ENCODE assay signal across 24 cellular contexts in the genomic region with DNA sequence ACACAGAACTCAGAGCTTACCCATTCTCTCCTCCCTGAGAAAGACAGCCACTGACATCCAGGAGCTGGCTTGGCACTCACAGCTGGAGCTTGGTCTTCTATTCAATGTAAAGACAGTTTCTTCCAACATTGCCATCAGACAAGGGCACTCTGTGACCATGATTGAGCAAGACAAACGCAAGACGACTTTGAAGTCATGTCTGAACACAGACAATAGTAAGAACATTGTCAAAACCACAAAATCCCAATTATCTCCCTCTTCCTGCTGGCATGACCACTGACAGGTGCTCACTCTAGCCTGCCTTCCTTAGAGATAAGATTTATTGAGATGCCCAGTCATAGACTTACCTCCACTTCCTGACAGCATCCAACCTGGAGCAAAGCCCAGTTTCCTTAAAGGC.
DNase-seq lines count a peak whose midpoint lies in the region; ATAC-seq, FAIRE-seq and TF ChIP-seq lines count a peak whose summit lies in the region.
"Had no signal": no experiment of that assay in that cellular context is flagged by ENCODE, and none has a peak within 500 bp of the region (broad histone marks: within the 10 kb centered on the region; RNA-seq: fewer than 3 reads in every experiment).

No MANE protein-coding gene starts in this region.

- 0% methylated on average over 2 of the region's 2 CpGs for WGBS in K562 (ENCODE audit: insufficient coverage, low coverage, missing lambda C conversion rate)
- 76% methylated on average over 2 of the region's 2 CpGs for WGBS in esophagus muscularis mucosa

- H3K9me3 ChIP-seq in SJCRH30 (replicated peaks) (no peaks in the 10 kb centered on the region), K562 (replicated peaks; ENCODE audit: control insufficient read depth, insufficient read depth, low read depth, low read length) (no peaks in the 10 kb centered on the region), esophagus muscularis mucosa (no peaks in the 10 kb centered on the region)
- H3K9me3 ChIP-seq: BE2C had no signal

- H3K36me3 ChIP-seq in SJCRH30 (no peaks in the 10 kb centered on the region), K562 (ENCODE audit: control insufficient read depth, insufficient read depth, low read length) (no peaks in the 10 kb centered on the region), esophagus muscularis mucosa (no peaks in the 10 kb centered on the region)
- H3K36me3 ChIP-seq: BE2C, BLaER1 had no signal

- TF ChIP-seq POLR2A in K562 (conservative IDR thresholded peaks at IDR 0.05) (no peak), esophagus muscularis mucosa (IDR thresholded peaks at IDR 0.05; ENCODE audit: low read depth) (no peak)

- TF ChIP-seq CTCF in K562 (IDR thresholded peaks at IDR 0.05 in 2 of 3, conservative IDR thresholded peaks at IDR 0.05 in 1 of 3; ENCODE audit: insufficient read depth in 2 of 3, low read depth in 1 of 3, low read length in 3 of 3): no peak
- TF ChIP-seq CTCF in esophagus muscularis mucosa (IDR thresholded peaks at IDR 0.05): no peak

- BruUV-seq in K562 (replicated peaks; lab: Mats Ljungman, UMichigan): no TSS peak

- H3K9ac ChIP-seq in K562 (ENCODE audit: insufficient read depth in 1 of 2, low read depth in 2 of 2, low read length in 2 of 2): no peak overlapping the region
- H3K9ac ChIP-seq: BLaER1 had no signal

- TF ChIP-seq EP300 in K562 (IDR thresholded peaks at IDR 0.05; ENCODE audit: low read length) (no peak), esophagus muscularis mucosa (IDR thresholded peaks at IDR 0.05) (no peak)

- intact Hi-C loops in K562 (cut with micrococcal nuclease): no loop called here
- intact Hi-C loops in esophagus muscularis mucosa (cut with DNase I): no loop called here

- POLR2A ChIA-PET in K562 (lab: Yijun Ruan, JAX): no interaction called here

- H3K79me2 ChIP-seq in K562 (ENCODE audit: control insufficient read depth, insufficient read depth, low read length): no peaks in the 10 kb centered on the region

- no peaks in the 10 kb centered on the region for H4K20me1 ChIP-seq in K562 (replicated peaks; ENCODE audit: control insufficient read depth, insufficient read depth, low read length)
- H4K20me1 ChIP-seq: BLaER1 had no signal

- in situ Hi-C loops in K562 (cut with MboI): no loop called here

- H3K9me1 ChIP-seq in K562 (ENCODE audit: control insufficient read depth, insufficient read depth, low read length): no peaks in the 10 kb centered on the region

- no peak for TF ChIP-seq RAD21 in K562 (CRISPR knock-in tag; conservative IDR thresholded peaks at IDR 0.05 in 1 of 2, IDR thresholded peaks at IDR 0.05 in 1 of 2)

- CTCF ChIA-PET in K562 (lab: Yijun Ruan, JAX; ENCODE audit: low intra/inter-chr PET ratio): no interaction called here

- peaks cover 44% of the 10 kb centered on the region for H3K4me1 ChIP-seq in SJCRH30
- no peaks in the 10 kb centered on the region for H3K4me1 ChIP-seq in K562 (replicated peaks in 1 of 2; ENCODE audit: control insufficient read depth in 2 of 2, insufficient read depth in 2 of 2, low read length in 2 of 2)
- no peaks in the 10 kb centered on the region for H3K4me1 ChIP-seq in esophagus muscularis mucosa
- H3K4me1 ChIP-seq: BE2C, BLaER1, Caco-2 had no signal

- DNase-seq in HT-29 (ENCODE audit: low spot score) (peak; percentile 9), SJCRH30 (peak; percentile 12 to 65), K562 (ENCODE audit: extremely low read depth in 1 of 4, low spot score in 3 of 4) (no peak), esophagus muscularis mucosa (ENCODE audit: extremely low spot score) (peak; percentile 74), COLO668 (lab: John Stamatoyannopoulos, UW; ENCODE audit: unreplicated experiment) (no peak)
- DNase-seq: 8988T; ACHN; BE2C; C1 segment of cervical spinal cord; Caco-2; Calu3; CD4-positive, alpha-beta memory T cell; CD4-positive, CD25-positive, alpha-beta regulatory T cell; CD8-positive, alpha-beta memory T cell; DMS79 treated with DMSO at 0.1 percent for 48 hours; GF-D8 had no signal

- H2AFZ ChIP-seq in K562 (ENCODE audit: low read depth, low read length): no peak overlapping the region

- H3K27me3 ChIP-seq in SJCRH30 (no peaks in the 10 kb centered on the region), K562 (ENCODE audit: control insufficient read depth in 2 of 2, insufficient read depth in 2 of 2, low read length in 2 of 2) (peaks cover 0 to 4% of the 10 kb centered on the region in 2 experiments; a peak in 1 of 5 replicates), esophagus muscularis mucosa (peaks cover 0 to 10% (median 2%) of the 10 kb centered on the region in 4 donors)
- H3K27me3 ChIP-seq: BE2C, BLaER1 had no signal

- no peak overlapping the region for H3K4me2 ChIP-seq in K562 (ENCODE audit: insufficient read depth, low read length)
- H3K4me2 ChIP-seq: BLaER1 had no signal

- no peak overlapping the region for H3K4me3 ChIP-seq in SJCRH30
- H3K4me3 ChIP-seq in K562: no peak overlapping the region
- no peak overlapping the region for H3K4me3 ChIP-seq in esophagus muscularis mucosa
- H3K4me3 ChIP-seq: BLaER1 had no signal

- ATAC-seq in K562 (no peak), HG03460 (IDR thresholded peaks at IDR 0.05; ENCODE audit: unreplicated experiment) (no peak), GM21367 (IDR thresholded peaks at IDR 0.05; ENCODE audit: unreplicated experiment) (no peak)

- H3K27ac ChIP-seq in SJCRH30 (peak overlapping the region; percentile 50; the same call in 1 of the 2 replicates), K562 (ENCODE audit: extremely low read depth, low read depth, low read length) (no peak overlapping the region), esophagus muscularis mucosa (replicated peaks in 1 of 4) (no peak overlapping the region)
- H3K27ac ChIP-seq: BLaER1 had no signal

- FAIRE-seq in K562 (lab: Jason Lieb, UNC): peak; percentile 26
- FAIRE-seq: A204.1, D721Med, G401.6, GM12891, GM19239 had no signal

TF ChIP-seq in K562, 482 proteins besides CTCF, POLR2A, EP300 and RAD21 (continues in another document):
- TF ChIP-seq, protein P1, sequence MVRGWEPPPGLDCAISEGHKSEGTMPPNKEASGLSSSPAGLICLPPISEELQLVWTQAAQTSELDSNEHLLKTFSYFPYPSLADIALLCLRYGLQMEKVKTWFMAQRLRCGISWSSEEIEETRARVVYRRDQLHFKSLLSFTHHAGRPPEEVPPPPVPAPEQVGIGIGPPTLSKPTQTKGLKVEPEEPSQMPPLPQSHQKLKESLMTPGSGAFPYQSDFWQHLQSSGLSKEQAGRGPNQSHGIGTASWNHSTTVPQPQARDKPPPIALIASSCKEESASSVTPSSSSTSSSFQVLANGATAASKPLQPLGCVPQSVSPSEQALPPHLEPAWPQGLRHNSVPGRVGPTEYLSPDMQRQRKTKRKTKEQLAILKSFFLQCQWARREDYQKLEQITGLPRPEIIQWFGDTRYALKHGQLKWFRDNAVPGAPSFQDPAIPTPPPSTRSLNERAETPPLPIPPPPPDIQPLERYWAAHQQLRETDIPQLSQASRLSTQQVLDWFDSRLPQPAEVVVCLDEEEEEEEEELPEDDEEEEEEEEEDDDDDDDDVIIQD (CRISPR knock-in tag; IDR thresholded peaks at IDR 0.05): no peak
- no peak for TF ChIP-seq KHSRP (IDR thresholded peaks at IDR 0.05)
- TF ChIP-seq, protein P2, sequence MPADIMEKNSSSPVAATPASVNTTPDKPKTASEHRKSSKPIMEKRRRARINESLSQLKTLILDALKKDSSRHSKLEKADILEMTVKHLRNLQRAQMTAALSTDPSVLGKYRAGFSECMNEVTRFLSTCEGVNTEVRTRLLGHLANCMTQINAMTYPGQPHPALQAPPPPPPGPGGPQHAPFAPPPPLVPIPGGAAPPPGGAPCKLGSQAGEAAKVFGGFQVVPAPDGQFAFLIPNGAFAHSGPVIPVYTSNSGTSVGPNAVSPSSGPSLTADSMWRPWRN (IDR thresholded peaks at IDR 0.05; ENCODE audit: low read depth): no peak
- TF ChIP-seq, protein P3, sequence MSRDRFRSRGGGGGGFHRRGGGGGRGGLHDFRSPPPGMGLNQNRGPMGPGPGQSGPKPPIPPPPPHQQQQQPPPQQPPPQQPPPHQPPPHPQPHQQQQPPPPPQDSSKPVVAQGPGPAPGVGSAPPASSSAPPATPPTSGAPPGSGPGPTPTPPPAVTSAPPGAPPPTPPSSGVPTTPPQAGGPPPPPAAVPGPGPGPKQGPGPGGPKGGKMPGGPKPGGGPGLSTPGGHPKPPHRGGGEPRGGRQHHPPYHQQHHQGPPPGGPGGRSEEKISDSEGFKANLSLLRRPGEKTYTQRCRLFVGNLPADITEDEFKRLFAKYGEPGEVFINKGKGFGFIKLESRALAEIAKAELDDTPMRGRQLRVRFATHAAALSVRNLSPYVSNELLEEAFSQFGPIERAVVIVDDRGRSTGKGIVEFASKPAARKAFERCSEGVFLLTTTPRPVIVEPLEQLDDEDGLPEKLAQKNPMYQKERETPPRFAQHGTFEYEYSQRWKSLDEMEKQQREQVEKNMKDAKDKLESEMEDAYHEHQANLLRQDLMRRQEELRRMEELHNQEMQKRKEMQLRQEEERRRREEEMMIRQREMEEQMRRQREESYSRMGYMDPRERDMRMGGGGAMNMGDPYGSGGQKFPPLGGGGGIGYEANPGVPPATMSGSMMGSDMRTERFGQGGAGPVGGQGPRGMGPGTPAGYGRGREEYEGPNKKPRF (IDR thresholded peaks at IDR 0.05; ENCODE audit: low read depth, low read length): no peak
- TF ChIP-seq YY1 (IDR thresholded peaks at IDR 0.05; ENCODE audit: borderline replicate concordance in 1 of 3, control insufficient read depth in 1 of 3, extremely low read depth in 1 of 3, insufficient read depth in 3 of 3, insufficient read length in 1 of 3, insufficient replicate concordance in 2 of 3, low read depth in 1 of 3, low read length in 2 of 3): no peak
- no peak for TF ChIP-seq FOXK1 (CRISPR knock-in tag; IDR thresholded peaks at IDR 0.05; ENCODE audit: borderline replicate concordance)
- TF ChIP-seq MAFF (IDR thresholded peaks at IDR 0.05; ENCODE audit: low read length): no peak
- no peak for TF ChIP-seq ZNF586 (CRISPR knock-in tag; conservative IDR thresholded peaks at IDR 0.05)
- TF ChIP-seq CEBPB (tag; IDR thresholded peaks at IDR 0.05): no peak

Comparison
In these comparisons a context has a peak if more than half of its experiments do, and no peak if none do; other contexts are left out.
1. DNase-seq: peak in HT-29 (single experiment), SJCRH30 (2 of 2) and esophagus muscularis mucosa (single experiment); none in K562 (0 of 4) and COLO668 (single experiment).